8 cellular contexts compared by ENCODE assay signal in genomic region chr1:154327466-154328317, GRCh38. TPM values are rescaled to one million over a fixed set of nuclear protein-coding genes. Genes with fewer than 3 reads are reported as not detected.
DNase-seq lines count a peak whose midpoint lies in the region; ATAC-seq and TF ChIP-seq lines count a peak whose summit lies in the region.

No MANE protein-coding gene starts in this region.

- ATAC-seq in GM21737 (IDR thresholded peaks at IDR 0.05; ENCODE audit: unreplicated experiment), result no peak

- TF ChIP-seq CTCF in 22Rv1 (IDR thresholded peaks at IDR 0.05) (no peak), fibroblast of mammary gland (conservative IDR thresholded peaks at IDR 0.05; ENCODE audit: control insufficient read depth, insufficient read depth, low read depth, low read length) (no peak)

- peak; percentile 30 for DNase-seq in T-helper 22 cell (ENCODE audit: low read depth)
- DNase-seq in fibroblast of mammary gland (ENCODE audit: low read depth), result no peak
- DNase-seq in inferior parietal cortex (ENCODE audit: extremely low spot score), result no peak
- DNase-seq in RKO (ENCODE audit: low spot score), result no peak

- H3K4me3 ChIP-seq in GM08714 (ENCODE audit: low read length) (peak overlapping the region; percentile 48; the same call in 1 of the 2 replicates), fibroblast of mammary gland (ENCODE audit: control insufficient read depth, low read depth, low read length) (peak overlapping the region; percentile 44), skeletal muscle tissue (ENCODE audit: low read length in 3 of 3) (peak overlapping the region; percentile 54 to 70 (median 58))

- H3K9ac ChIP-seq in skeletal muscle tissue (ENCODE audit: low read depth in 1 of 3, low read length in 3 of 3), result peak overlapping the region in 2 of 3 donors; percentile 23 to 45

- H3K27ac ChIP-seq in 22Rv1 (peak overlapping the region; percentile 82), skeletal muscle tissue (ENCODE audit: low read depth, low read length) (peak overlapping the region; percentile 80)

- peaks cover 0 to 8% (median 0%) of the 10 kb centered on the region in 3 donors for H3K36me3 ChIP-seq in skeletal muscle tissue (ENCODE audit: control insufficient read depth in 3 of 3, insufficient read depth in 3 of 3, low read length in 3 of 3)

- H3K4me1 ChIP-seq in skeletal muscle tissue (ENCODE audit: control insufficient read depth in 3 of 3, insufficient read depth in 3 of 3, low read length in 3 of 3), result peaks cover 29 to 33% (median 31%) of the 10 kb centered on the region in 3 donors

- H3K27me3 ChIP-seq in skeletal muscle tissue (ENCODE audit: control insufficient read depth in 3 of 3, insufficient read depth in 3 of 3, low read length in 3 of 3), result peaks cover 13 to 53% (median 46%) of the 10 kb centered on the region in 3 donors

- no peaks in the 10 kb centered on the region for H3K9me3 ChIP-seq in skeletal muscle tissue (ENCODE audit: control insufficient read depth in 3 of 3, low read length in 3 of 3)

RNA-seq across cellular contexts. Expression of gene ATP8B2, which starts 2.4 kb away (rescaled TPM):
- 23.0 TPM for total RNA-seq in skeletal muscle tissue

RNA-seq across cellular contexts. Expression of gene AQP10, which starts 6.8 kb away (rescaled TPM):
- total RNA-seq in skeletal muscle tissue, result not detected

RNA-seq across cellular contexts. Expression of gene HAX1, which starts 55.3 kb away (rescaled TPM):
- 98.6 TPM for total RNA-seq in skeletal muscle tissue
